Comparison of ENCODE assay signal across 1 cellular context in the genomic region with DNA sequence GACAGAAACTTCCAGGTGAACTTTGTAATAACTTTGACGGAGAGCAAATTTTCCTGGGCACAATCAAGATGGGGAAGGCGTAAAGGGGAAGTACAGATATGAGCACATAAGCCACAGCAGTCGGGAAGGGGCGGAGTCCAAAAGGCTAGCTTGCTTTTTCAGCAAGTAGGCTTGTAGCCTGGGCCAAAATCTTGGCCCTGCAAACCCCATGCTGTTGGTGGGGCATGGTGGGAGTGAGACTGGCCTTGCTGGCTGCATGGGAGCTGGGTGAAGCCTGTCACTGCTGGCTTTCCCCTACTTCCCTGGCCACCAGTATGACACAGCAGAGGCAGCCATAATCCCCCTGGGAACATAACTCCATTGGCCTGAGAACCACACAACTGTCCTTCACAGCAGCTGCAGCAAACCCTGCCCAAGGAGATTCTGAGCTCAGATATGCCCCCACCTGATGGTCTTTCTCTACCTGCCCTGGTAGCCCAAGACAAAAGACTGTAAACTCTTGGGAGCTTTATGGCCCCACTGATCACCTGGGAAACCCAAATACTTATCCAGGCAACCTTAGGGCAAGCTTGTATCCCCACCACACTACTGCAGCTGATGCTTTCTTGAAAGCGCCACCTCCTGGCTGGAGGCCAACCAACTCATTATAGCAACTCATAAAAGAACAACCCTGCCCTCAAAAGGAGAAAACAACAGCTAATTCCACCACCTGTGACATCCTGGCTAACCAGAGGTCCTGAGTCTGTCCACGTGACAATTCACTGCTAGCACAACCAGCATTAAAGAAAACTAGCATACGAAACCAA.
TF ChIP-seq lines count a peak whose summit lies in the region.

No MANE protein-coding gene starts in this region.

TF ChIP-seq in HepG2, 621 proteins besides CTCF, POLR2A, EP300 and RAD21:
- TF ChIP-seq, protein P1, sequence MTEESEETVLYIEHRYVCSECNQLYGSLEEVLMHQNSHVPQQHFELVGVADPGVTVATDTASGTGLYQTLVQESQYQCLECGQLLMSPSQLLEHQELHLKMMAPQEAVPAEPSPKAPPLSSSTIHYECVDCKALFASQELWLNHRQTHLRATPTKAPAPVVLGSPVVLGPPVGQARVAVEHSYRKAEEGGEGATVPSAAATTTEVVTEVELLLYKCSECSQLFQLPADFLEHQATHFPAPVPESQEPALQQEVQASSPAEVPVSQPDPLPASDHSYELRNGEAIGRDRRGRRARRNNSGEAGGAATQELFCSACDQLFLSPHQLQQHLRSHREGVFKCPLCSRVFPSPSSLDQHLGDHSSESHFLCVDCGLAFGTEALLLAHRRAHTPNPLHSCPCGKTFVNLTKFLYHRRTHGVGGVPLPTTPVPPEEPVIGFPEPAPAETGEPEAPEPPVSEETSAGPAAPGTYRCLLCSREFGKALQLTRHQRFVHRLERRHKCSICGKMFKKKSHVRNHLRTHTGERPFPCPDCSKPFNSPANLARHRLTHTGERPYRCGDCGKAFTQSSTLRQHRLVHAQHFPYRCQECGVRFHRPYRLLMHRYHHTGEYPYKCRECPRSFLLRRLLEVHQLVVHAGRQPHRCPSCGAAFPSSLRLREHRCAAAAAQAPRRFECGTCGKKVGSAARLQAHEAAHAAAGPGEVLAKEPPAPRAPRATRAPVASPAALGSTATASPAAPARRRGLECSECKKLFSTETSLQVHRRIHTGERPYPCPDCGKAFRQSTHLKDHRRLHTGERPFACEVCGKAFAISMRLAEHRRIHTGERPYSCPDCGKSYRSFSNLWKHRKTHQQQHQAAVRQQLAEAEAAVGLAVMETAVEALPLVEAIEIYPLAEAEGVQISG (CRISPR knock-in tag; IDR thresholded peaks at IDR 0.05) = 0 out of 2 replicates have a peak, but pooled peaks have one; percentile 26
- no peak for TF ChIP-seq GPN1 (CRISPR knock-in tag; IDR thresholded peaks at IDR 0.05; ENCODE audit: borderline replicate concordance)
